In genomic region chr3:123790254-123791072, GRCh38 we compare ENCODE assay signal across 30 cellular contexts.
DNase-seq lines count a peak whose midpoint lies in the region; TF ChIP-seq lines count a peak whose summit lies in the region.
"Had no signal": no experiment of that assay in that cellular context is flagged by ENCODE, and none has a peak within 500 bp of the region (broad histone marks: within the 10 kb centered on the region; RNA-seq: fewer than 3 reads in every experiment).

No MANE protein-coding gene starts in this region.

- no peak overlapping the region for H3K4me3 Mint-ChIP-seq in CD8-positive, alpha-beta memory T cell
- H3K4me3 Mint-ChIP-seq: activated CD4-positive, alpha-beta T cell treated with anti-CD3 and anti-CD28 coated beads for 36 hours; activated naive CD8-positive, alpha-beta T cell; GM23338; IgD-negative memory B cell had no signal

- H2AFZ ChIP-seq in osteoblast (ENCODE audit: low read length): no peak overlapping the region
- H2AFZ ChIP-seq: GM23338 had no signal

- no peak overlapping the region for H3K27ac Mint-ChIP-seq in CD8-positive, alpha-beta memory T cell
- H3K27ac Mint-ChIP-seq: activated CD4-positive, alpha-beta T cell treated with anti-CD3 and anti-CD28 coated beads for 36 hours; activated naive CD8-positive, alpha-beta T cell; GM23338; IgD-negative memory B cell had no signal

- no peak overlapping the region for H3K27ac ChIP-seq in BLaER1
- peak overlapping the region; percentile 65 for H3K27ac ChIP-seq in osteoblast (ENCODE audit: low read depth, low read length)
- H3K27ac ChIP-seq in CD8-positive, alpha-beta memory T cell (ENCODE audit: low read depth, low read length): no peak overlapping the region
- H3K27ac ChIP-seq in stomach: no peak overlapping the region
- no peak overlapping the region for H3K27ac ChIP-seq in ovary
- H3K27ac ChIP-seq: A549, ascending aorta, psoas muscle, SK-N-MC, tibial artery had no signal

- H3K36me3 ChIP-seq in BLaER1 (peaks cover 82% of the 10 kb centered on the region), osteoblast (ENCODE audit: insufficient read depth, low read length) (peaks cover 51% of the 10 kb centered on the region), stomach (no peaks in the 10 kb centered on the region), ovary (no peaks in the 10 kb centered on the region)
- H3K36me3 ChIP-seq in CD8-positive, alpha-beta memory T cell (ENCODE audit: insufficient read depth, low read length): no peaks in the 10 kb centered on the region

- H3K27me3 Mint-ChIP-seq in CD8-positive, alpha-beta memory T cell: peaks cover 14 to 27% of the 10 kb centered on the region in 2 donors
- H3K27me3 Mint-ChIP-seq: activated naive CD8-positive, alpha-beta T cell had no signal

- peaks cover 10% of the 10 kb centered on the region for H3K79me2 ChIP-seq in osteoblast (ENCODE audit: insufficient read depth, low read length)

- H3K4me2 ChIP-seq in BLaER1 (peak overlapping the region; percentile 15), osteoblast (ENCODE audit: insufficient read depth, low read length) (peak overlapping the region; percentile 37)
- H3K4me2 ChIP-seq: A549, GM23338 had no signal

- H4K20me1 ChIP-seq in BLaER1 (no peaks in the 10 kb centered on the region), osteoblast (ENCODE audit: insufficient read depth, low read length) (no peaks in the 10 kb centered on the region)

- no peaks in the 10 kb centered on the region for H3K9me3 ChIP-seq in BLaER1
- H3K9me3 ChIP-seq in osteoblast (ENCODE audit: low read depth, low read length): no peaks in the 10 kb centered on the region
- no peaks in the 10 kb centered on the region for H3K9me3 ChIP-seq in CD8-positive, alpha-beta memory T cell (ENCODE audit: low read length)
- no peaks in the 10 kb centered on the region for H3K9me3 ChIP-seq in stomach
- no peaks in the 10 kb centered on the region for H3K9me3 ChIP-seq in ovary
- H3K9me3 ChIP-seq: A549, ascending aorta, psoas muscle, tibial artery had no signal

- intact Hi-C loops in stomach (cut with DNase I; ENCODE audit: low total_unique reads) (no loop called here), ovary (cut with DNase I) (no loop called here)

- DNase-seq in M059J (ENCODE audit: low read depth) (peak; percentile 71), fibroblast of gingiva (ENCODE audit: low read depth) (peak; percentile 34), osteoblast (ENCODE audit: insufficient read length, low spot score, missing footprints) (peak; percentile 22), stomach (no peak), GM10248 (ENCODE audit: extremely low spot score) (no peak), ovary (no peak)
- DNase-seq in CD8-positive, alpha-beta memory T cell: no peak
- DNase-seq: activated CD4-positive, alpha-beta T cell treated with anti-CD3 and anti-CD28 coated beads for 36 hours; activated effector memory CD4-positive, alpha-beta T cell treated with Interleukin-2 at 50 U/mL for 16 hours; activated T-cell treated with anti-CD3 and anti-CD28 coated beads for 4 hours; C1 segment of cervical spinal cord; Calu3; caudate nucleus; cortex of kidney; DND-41; NCI-H1105 treated with DMSO at 0.1 percent for 48 hours; NCI-H2029 treated with DMSO at 0.1 percent for 48 hours; NCI-H446 treated with DMSO at 0.1 percent for 48 hours; NCI-H82; psoas muscle; stimulated activated CD8-positive, alpha-beta memory T cell treated with anti-CD3 and anti-CD28 coated beads, Interleukin-4, amount 100 ng/mL, for 48 hours; T-helper 2 cell; tibial artery had no signal

- no peak overlapping the region for H3K4me3 ChIP-seq in BLaER1
- H3K4me3 ChIP-seq in osteoblast (ENCODE audit: insufficient read depth, low read length): no peak overlapping the region
- no peak overlapping the region for H3K4me3 ChIP-seq in CD8-positive, alpha-beta memory T cell (ENCODE audit: low read length)
- H3K4me3 ChIP-seq in stomach: no peak overlapping the region
- no peak overlapping the region for H3K4me3 ChIP-seq in ovary
- H3K4me3 ChIP-seq: A549, ascending aorta, GM23338, psoas muscle, SK-N-MC, tibial artery had no signal

- H3K9ac ChIP-seq in BLaER1: no peak overlapping the region

- no peak for TF ChIP-seq POLR2A in stomach (IDR thresholded peaks at IDR 0.05)
- no peak for TF ChIP-seq POLR2A in ovary (IDR thresholded peaks at IDR 0.05)

- H3K4me1 ChIP-seq in BLaER1: peaks cover 33% of the 10 kb centered on the region
- peaks cover 48% of the 10 kb centered on the region for H3K4me1 ChIP-seq in osteoblast (ENCODE audit: insufficient read depth, low read length)
- H3K4me1 ChIP-seq in CD8-positive, alpha-beta memory T cell (ENCODE audit: insufficient read depth, low read length): no peaks in the 10 kb centered on the region
- H3K4me1 ChIP-seq in stomach: peaks cover 0 to 7% (median 0%) of the 10 kb centered on the region in 4 donors
- no peaks in the 10 kb centered on the region for H3K4me1 ChIP-seq in ovary (ENCODE audit: insufficient read depth)
- H3K4me1 ChIP-seq: psoas muscle had no signal

- TF ChIP-seq CTCF in osteoblast (IDR thresholded peaks at IDR 0.05; ENCODE audit: extremely low read depth, low read depth, low read length) (no peak), stomach (IDR thresholded peaks at IDR 0.05) (no peak), GM10248 (IDR thresholded peaks at IDR 0.05; ENCODE audit: control extremely low read depth, extremely low read depth, low read depth, missing control alignments) (no peak), ovary (IDR thresholded peaks at IDR 0.05) (no peak)

- POLR2A ChIA-PET in CD8-positive, alpha-beta memory T cell (lab: Charles Lee): no interaction called here
- POLR2A ChIA-PET in GM10248 (lab: Yijun Ruan, JAX): no interaction called here

- no peaks in the 10 kb centered on the region for H3K4me1 Mint-ChIP-seq in CD8-positive, alpha-beta memory T cell
- H3K4me1 Mint-ChIP-seq: activated CD4-positive, alpha-beta T cell treated with anti-CD3 and anti-CD28 coated beads for 36 hours; IgD-negative memory B cell had no signal

- H3K9me3 Mint-ChIP-seq in CD8-positive, alpha-beta memory T cell: no peaks in the 10 kb centered on the region
- H3K9me3 Mint-ChIP-seq: GM23338 had no signal

- 88 to 99% (median 93%) methylated on average over 9 of the region's 9 CpGs for WGBS in stomach, 5 donors
- WGBS in ovary, 3 donors: 95 to 97% (median 96%) methylated on average over 9 of the region's 9 CpGs

- CTCF ChIA-PET in CD8-positive, alpha-beta memory T cell (lab: Charles Lee): no interaction called here
- CTCF ChIA-PET in GM10248 (lab: Yijun Ruan, JAX): interaction anchor here (0.8 to 1.6 kb wide), 3 partner anchors 16 to 67 kb away, joined by 3 to 9 read pairs (median 4); no protein-coding TSS in a partner anchor

- H3K36me3 Mint-ChIP-seq in CD8-positive, alpha-beta memory T cell: peaks cover 0 to 1% (median 0%) of the 10 kb centered on the region in 3 donors
- H3K36me3 Mint-ChIP-seq: activated naive CD8-positive, alpha-beta T cell; IgD-negative memory B cell had no signal

- TF ChIP-seq EP300 in stomach (IDR thresholded peaks at IDR 0.05) (no peak), ovary (IDR thresholded peaks at IDR 0.05) (no peak)

- H3K27me3 ChIP-seq in BLaER1: no peaks in the 10 kb centered on the region
- no peaks in the 10 kb centered on the region for H3K27me3 ChIP-seq in osteoblast (ENCODE audit: insufficient read depth, low read length)
- H3K27me3 ChIP-seq in CD8-positive, alpha-beta memory T cell (ENCODE audit: insufficient read depth, low read length, poor library complexity, severe bottlenecking): no peaks in the 10 kb centered on the region
- H3K27me3 ChIP-seq in stomach: no peaks in the 10 kb centered on the region
- H3K27me3 ChIP-seq in ovary: no peaks in the 10 kb centered on the region
- H3K27me3 ChIP-seq: ascending aorta, tibial artery had no signal

Comparison
In these comparisons a context has a peak if more than half of its experiments do, and no peak if none do; other contexts are left out.
1. DNase-seq: peak in M059J (single experiment), fibroblast of gingiva (single experiment) and osteoblast (single experiment); none in CD8-positive, alpha-beta memory T cell (0 of 5), stomach (single experiment), GM10248 (single experiment) and ovary (0 of 5).